8 cellular contexts compared by ENCODE assay signal in genomic region chr11:117817213-117818035, GRCh38. TPM values are rescaled to one million over a fixed set of nuclear protein-coding genes. Genes with fewer than 3 reads are reported as not detected.
DNase-seq lines count a peak whose midpoint lies in the region; ATAC-seq and TF ChIP-seq lines count a peak whose summit lies in the region.

No MANE protein-coding gene starts in this region.

- TF ChIP-seq CTCF in Peyer's patch (IDR thresholded peaks at IDR 0.05): peak; percentile 95 to 100 (median 99)
- TF ChIP-seq CTCF in fibroblast of pulmonary artery (IDR thresholded peaks at IDR 0.05; ENCODE audit: low read length, missing control alignments): peak; percentile 100
- TF ChIP-seq CTCF in neural cell (IDR thresholded peaks at IDR 0.05; ENCODE audit: poor library complexity, severe bottlenecking): peak; percentile 98

- peak overlapping the region in 1 of 4 donors; percentile 14 for H3K4me3 ChIP-seq in Peyer's patch
- no peak overlapping the region for H3K4me3 ChIP-seq in fibroblast of pulmonary artery (replicated peaks; ENCODE audit: low read depth, low read length)
- no peak overlapping the region for H3K4me3 ChIP-seq in neural cell (ENCODE audit: low read length)

- H3K4me2 ChIP-seq in neural cell (ENCODE audit: low read length): no peak overlapping the region

- H3K9me2 ChIP-seq in neural cell (ENCODE audit: insufficient read depth, low read length): no peaks in the 10 kb centered on the region

- peak overlapping the region; percentile 70 for H3K4me3 Mint-ChIP-seq in activated T-helper 1 cell treated with anti-CD3 and anti-CD28 coated beads, Interleukin-12 subunit alpha, Interleukin-12 subunit beta, Interleukin-2, Interleukin-4 antibody, amounts not matched to agents 30 ng/mL and 10 ng/mL and 1 ng/mL, durations not matched to agents 14 hours and 24 hours and 36 hours
- H3K4me3 Mint-ChIP-seq in stimulated activated naive CD8-positive, alpha-beta T cell treated with anti-CD3 and anti-CD28 coated beads, Interleukin-15, amount 100 ng/mL, for 72 hours: peak overlapping the region; percentile 91 to 96

- no peak overlapping the region for H2AFZ ChIP-seq in neural cell (ENCODE audit: low read depth, low read length)

- peak; percentile 87 for TF ChIP-seq RAD21 in Ishikawa (IDR thresholded peaks at IDR 0.05; ENCODE audit: low read depth)
- TF ChIP-seq RAD21 in neural cell (conservative IDR thresholded peaks at IDR 0.05): peak; percentile 97

- no peaks in the 10 kb centered on the region for H3K9me3 Mint-ChIP-seq in activated T-helper 1 cell treated with anti-CD3 and anti-CD28 coated beads, Interleukin-12 subunit alpha, Interleukin-12 subunit beta, Interleukin-2, Interleukin-4 antibody, amounts not matched to agents 30 ng/mL and 10 ng/mL and 1 ng/mL, durations not matched to agents 14 hours and 24 hours and 36 hours
- H3K9me3 Mint-ChIP-seq in stimulated activated naive CD8-positive, alpha-beta T cell treated with anti-CD3 and anti-CD28 coated beads, Interleukin-15, amount 100 ng/mL, for 72 hours: no peaks in the 10 kb centered on the region

- H3K4me1 ChIP-seq in Peyer's patch: peaks cover 7 to 64% (median 28%) of the 10 kb centered on the region in 4 donors

- no peaks in the 10 kb centered on the region for H3F3A ChIP-seq in neural cell (ENCODE audit: insufficient read depth, low read length, poor library complexity, severe bottlenecking)

- H3K36me3 ChIP-seq in Peyer's patch: no peaks in the 10 kb centered on the region
- H3K36me3 ChIP-seq in neural cell (ENCODE audit: insufficient read depth, low read length): no peaks in the 10 kb centered on the region

- H3K4me1 Mint-ChIP-seq in activated T-helper 1 cell treated with anti-CD3 and anti-CD28 coated beads, Interleukin-12 subunit alpha, Interleukin-12 subunit beta, Interleukin-2, Interleukin-4 antibody, amounts not matched to agents 30 ng/mL and 10 ng/mL and 1 ng/mL, durations not matched to agents 14 hours and 24 hours and 36 hours (ENCODE audit: low read depth): peaks cover 79% of the 10 kb centered on the region
- H3K4me1 Mint-ChIP-seq in stimulated activated naive CD8-positive, alpha-beta T cell treated with anti-CD3 and anti-CD28 coated beads, Interleukin-15, amount 100 ng/mL, for 72 hours: peaks cover 91% of the 10 kb centered on the region

- no peaks in the 10 kb centered on the region for H4K20me1 ChIP-seq in neural cell (ENCODE audit: insufficient read depth)

- H3K36me3 Mint-ChIP-seq in activated T-helper 1 cell treated with anti-CD3 and anti-CD28 coated beads, Interleukin-12 subunit alpha, Interleukin-12 subunit beta, Interleukin-2, Interleukin-4 antibody, amounts not matched to agents 30 ng/mL and 10 ng/mL and 1 ng/mL, durations not matched to agents 14 hours and 24 hours and 36 hours (ENCODE audit: low read depth): peaks cover 2% of the 10 kb centered on the region

- intact Hi-C loops in activated T-helper 1 cell treated with anti-CD3 and anti-CD28 coated beads, Interleukin-12 subunit alpha, Interleukin-12 subunit beta, Interleukin-2, Interleukin-4 antibody, amounts not matched to agents 30 ng/mL and 10 ng/mL and 1 ng/mL, durations not matched to agents 14 hours and 24 hours and 36 hours (cut with micrococcal nuclease): loop anchor here (1.0 to 5.0 kb wide), 8 partner anchors 10 to 975 kb away; partner anchors contain the start of genes CEP164, DDX6, KMT2A and PCSK7

- TF ChIP-seq EP300 in Ishikawa (IDR thresholded peaks at IDR 0.05; ENCODE audit: borderline replicate concordance): no peak
- no peak for TF ChIP-seq EP300 in neural cell (conservative IDR thresholded peaks at IDR 0.05; ENCODE audit: poor library complexity, severe bottlenecking)

- H3K27me3 ChIP-seq in Peyer's patch (no peaks in the 10 kb centered on the region), neural cell (ENCODE audit: insufficient read depth, low read depth, low read length) (no peaks in the 10 kb centered on the region)

- H3K27me3 Mint-ChIP-seq in activated T-helper 1 cell treated with anti-CD3 and anti-CD28 coated beads, Interleukin-12 subunit alpha, Interleukin-12 subunit beta, Interleukin-2, Interleukin-4 antibody, amounts not matched to agents 30 ng/mL and 10 ng/mL and 1 ng/mL, durations not matched to agents 14 hours and 24 hours and 36 hours (ENCODE audit: insufficient read depth): no peaks in the 10 kb centered on the region
- H3K27me3 Mint-ChIP-seq in stimulated activated naive CD8-positive, alpha-beta T cell treated with anti-CD3 and anti-CD28 coated beads, Interleukin-15, amount 100 ng/mL, for 72 hours: no peaks in the 10 kb centered on the region

- H3K27ac Mint-ChIP-seq in activated T-helper 1 cell treated with anti-CD3 and anti-CD28 coated beads, Interleukin-12 subunit alpha, Interleukin-12 subunit beta, Interleukin-2, Interleukin-4 antibody, amounts not matched to agents 30 ng/mL and 10 ng/mL and 1 ng/mL, durations not matched to agents 14 hours and 24 hours and 36 hours: peak overlapping the region; percentile 98
- peak overlapping the region; percentile 99 to 100 for H3K27ac Mint-ChIP-seq in stimulated activated naive CD8-positive, alpha-beta T cell treated with anti-CD3 and anti-CD28 coated beads, Interleukin-15, amount 100 ng/mL, for 72 hours

- no peak overlapping the region for H3K9ac ChIP-seq in neural cell (ENCODE audit: low read length)

- H3K9me3 ChIP-seq in Peyer's patch (no peaks in the 10 kb centered on the region), neural cell (ENCODE audit: low read length) (no peaks in the 10 kb centered on the region)

- no peak for TF ChIP-seq POLR2A in Peyer's patch (IDR thresholded peaks at IDR 0.05)

- DNase-seq in NCI-H187 (lab: John Stamatoyannopoulos, UW) (peak; percentile 46 to 81), NCI-H187 treated with DMSO at 0.1 percent for 48 hours (lab: John Stamatoyannopoulos, UW) (no peak), Peyer's patch (peak; percentile 79 to 95 (median 86)), fibroblast of pulmonary artery (ENCODE audit: low read depth) (peak; percentile 84)
- DNase-seq in activated T-helper 1 cell treated with anti-CD3 and anti-CD28 coated beads, Interleukin-12 subunit alpha, Interleukin-12 subunit beta, Interleukin-2, Interleukin-4 antibody, amounts not matched to agents 30 ng/mL and 10 ng/mL and 1 ng/mL, durations not matched to agents 14 hours and 24 hours and 36 hours (ENCODE audit: low spot score): peak; percentile 83
- DNase-seq in stimulated activated naive CD8-positive, alpha-beta T cell treated with anti-CD3 and anti-CD28 coated beads, Interleukin-15, amount 100 ng/mL, for 72 hours: peak; percentile 91 to 94

- peak; percentile 60 for ATAC-seq in stimulated activated naive CD8-positive, alpha-beta T cell treated with anti-CD3 and anti-CD28 coated beads, Interleukin-15, amount 100 ng/mL, for 72 hours

- H3K27ac ChIP-seq in Peyer's patch (peak overlapping the region; percentile 70 to 77 (median 74)), neural cell (ENCODE audit: low read length) (no peak overlapping the region)

- no peaks in the 10 kb centered on the region for H3K79me2 ChIP-seq in neural cell (replicated peaks; ENCODE audit: insufficient read depth, low read length)

TF ChIP-seq in Ishikawa, 13 proteins besides CTCF, POLR2A, EP300 and RAD21:
- TF ChIP-seq MAX (IDR thresholded peaks at IDR 0.05) (0 out of 2 replicates have a peak, but pooled peaks have one; percentile 24), FOXM1 (IDR thresholded peaks at IDR 0.05; ENCODE audit: borderline replicate concordance, low read depth) (no peak), TCF12 (IDR thresholded peaks at IDR 0.05; ENCODE audit: low read depth) (no peak), EGR1 (IDR thresholded peaks at IDR 0.05) (no peak), NFIC (IDR thresholded peaks at IDR 0.05) (no peak)

TF ChIP-seq in neural cell, 6 proteins besides CTCF, POLR2A, EP300 and RAD21 (continues in another document):
- TF ChIP-seq SMC3 (conservative IDR thresholded peaks at IDR 0.05; ENCODE audit: poor library complexity) (peak; percentile 99), EZH2 (IDR thresholded peaks at IDR 0.05; ENCODE audit: borderline replicate concordance, insufficient read depth, low read length, poor library complexity, severe bottlenecking) (no peak)

RNA-seq across cellular contexts. Expression of gene FXYD2, which starts 7.1 kb away (rescaled TPM):
- 1 to 10 TPM in 1 of 4 donors, under 1 TPM in 1, not detected in 2; 0.67 to 1.7 TPM for total RNA-seq in Peyer's patch
- total RNA-seq in activated T-helper 1 cell treated with anti-CD3 and anti-CD28 coated beads, Interleukin-12 subunit alpha, Interleukin-12 subunit beta, Interleukin-2, Interleukin-4 antibody, amounts not matched to agents 30 ng/mL and 10 ng/mL and 1 ng/mL, durations not matched to agents 14 hours and 24 hours and 36 hours: 3.4 and 3.6 TPM in 2 replicates
- 1.9 and 4.8 TPM in 2 replicates for polyA plus RNA-seq in neural cell
- polyA minus RNA-seq in neural cell: 2.9 and 3.4 TPM in 2 replicates

RNA-seq across cellular contexts. Expression of gene DSCAML1, which starts 20.4 kb away (rescaled TPM):
- 1 to 10 TPM in 2 of 4 donors, under 1 TPM in 2; 0.18 to 5.8 (median 2.9) TPM for total RNA-seq in Peyer's patch
- not detected in 2 replicates for total RNA-seq in activated T-helper 1 cell treated with anti-CD3 and anti-CD28 coated beads, Interleukin-12 subunit alpha, Interleukin-12 subunit beta, Interleukin-2, Interleukin-4 antibody, amounts not matched to agents 30 ng/mL and 10 ng/mL and 1 ng/mL, durations not matched to agents 14 hours and 24 hours and 36 hours
- 0.86 and 1.3 TPM in 2 replicates for polyA plus RNA-seq in neural cell
- polyA minus RNA-seq in neural cell: 2.2 and 2.4 TPM in 2 replicates

RNA-seq across cellular contexts. Expression of gene FXYD6, which starts 59.0 kb away (rescaled TPM):
- total RNA-seq in Peyer's patch: 10 to 100 TPM in 3 of 4 donors, 1 to 10 TPM in 1; 5.1 to 41.3 (median 14.0) TPM
- not detected in 2 replicates for total RNA-seq in activated T-helper 1 cell treated with anti-CD3 and anti-CD28 coated beads, Interleukin-12 subunit alpha, Interleukin-12 subunit beta, Interleukin-2, Interleukin-4 antibody, amounts not matched to agents 30 ng/mL and 10 ng/mL and 1 ng/mL, durations not matched to agents 14 hours and 24 hours and 36 hours
- polyA plus RNA-seq in neural cell: 218 and 259 TPM in 2 replicates
- 169 and 170 TPM in 2 replicates for polyA minus RNA-seq in neural cell
